In genomic region chr7:117790251-117790650, GRCh38 we compare ENCODE assay signal across 23 cellular contexts.
DNase-seq lines count a peak whose midpoint lies in the region; ATAC-seq, FAIRE-seq and TF ChIP-seq lines count a peak whose summit lies in the region.
"Had no signal": no experiment of that assay in that cellular context is flagged by ENCODE, and none has a peak within 500 bp of the region (broad histone marks: within the 10 kb centered on the region; RNA-seq: fewer than 3 reads in every experiment).

No MANE protein-coding gene starts in this region.

- no peaks in the 10 kb centered on the region for H3K27me3 ChIP-seq in K562 (ENCODE audit: control insufficient read depth in 2 of 2, insufficient read depth in 2 of 2, low read length in 2 of 2)
- H3K27me3 ChIP-seq: BE2C had no signal

- peaks cover 1% of the 10 kb centered on the region for H3K27me3 Mint-ChIP-seq in glutamatergic neuron (ENCODE audit: unreplicated experiment)
- H3K27me3 Mint-ChIP-seq: CD4-positive, CD25-positive, alpha-beta regulatory T cell; CD8-positive, alpha-beta memory T cell had no signal

- TF ChIP-seq EP300 in K562 (IDR thresholded peaks at IDR 0.05; ENCODE audit: low read length): no peak

- no peak for TF ChIP-seq POLR2A in K562 (conservative IDR thresholded peaks at IDR 0.05)

- H3K9me3 ChIP-seq in K562 (replicated peaks; ENCODE audit: control insufficient read depth, insufficient read depth, low read depth, low read length): no peaks in the 10 kb centered on the region
- H3K9me3 ChIP-seq: BE2C had no signal

- peaks cover 15 to 35% of the 10 kb centered on the region in 2 experiments; a peak in 4 of 5 replicates for H3K4me1 ChIP-seq in K562 (replicated peaks in 1 of 2; ENCODE audit: control insufficient read depth in 2 of 2, insufficient read depth in 2 of 2, low read length in 2 of 2)
- H3K4me1 ChIP-seq: BE2C had no signal

- TF ChIP-seq CTCF in K562 (IDR thresholded peaks at IDR 0.05 in 2 of 3, conservative IDR thresholded peaks at IDR 0.05 in 1 of 3; ENCODE audit: insufficient read depth in 2 of 3, low read depth in 1 of 3, low read length in 3 of 3) (no peak), glutamatergic neuron (IDR thresholded peaks at IDR 0.05; ENCODE audit: partially characterized antibody, unreplicated experiment) (no peak)

- H3K9me1 ChIP-seq in K562 (ENCODE audit: control insufficient read depth, insufficient read depth, low read length): no peaks in the 10 kb centered on the region

- H3K36me3 ChIP-seq in K562 (ENCODE audit: control insufficient read depth, insufficient read depth, low read length): no peaks in the 10 kb centered on the region
- H3K36me3 ChIP-seq: BE2C had no signal

- H2AFZ ChIP-seq in K562 (ENCODE audit: low read depth, low read length): peak overlapping the region; percentile 40; the same call in 1 of the 2 replicates
- H2AFZ ChIP-seq: GM23338 had no signal

- CTCF ChIA-PET in K562 (lab: Yijun Ruan, JAX; ENCODE audit: low intra/inter-chr PET ratio): no interaction called here

- intact Hi-C loops in K562 (cut with micrococcal nuclease): loop anchor here (10.0 kb wide), 1 partner anchor 835 kb away; the partner anchor contains the start of gene ST7
- intact Hi-C loops in cardiac septum (cut with DNase I): no loop called here

- H3K4me3 Mint-ChIP-seq in glutamatergic neuron (ENCODE audit: unreplicated experiment): no peak overlapping the region
- H3K4me3 Mint-ChIP-seq: CD4-positive, CD25-positive, alpha-beta regulatory T cell; CD8-positive, alpha-beta memory T cell; GM23338; IgD-negative memory B cell had no signal

- WGBS in K562 (ENCODE audit: insufficient coverage, low coverage, missing lambda C conversion rate): 46% methylated on average over 2 of the region's 2 CpGs

- no peak overlapping the region for H3K4me2 ChIP-seq in K562 (ENCODE audit: insufficient read depth, low read length)
- H3K4me2 ChIP-seq: GM23338 had no signal

- DNase-seq in NCI-H69 (lab: John Stamatoyannopoulos, UW) (peak; percentile 14), K562 (ENCODE audit: extremely low read depth in 1 of 4, low spot score in 3 of 4) (no peak), glutamatergic neuron (no peak), HuH-7.5 (ENCODE audit: low spot score) (no peak), cardiac septum (ENCODE audit: low spot score) (no peak)
- DNase-seq in activated T-cell treated with anti-CD3 and anti-CD28 coated beads, Interleukin-2, amount 50 U/mL, for 1 hour: no peak
- DNase-seq: ACHN; BE2C; CD4-positive, CD25-positive, alpha-beta regulatory T cell; CD8-positive, alpha-beta memory T cell; COR-L47; DMS 273 treated with DMSO at 0.1 percent for 48 hours; DMS53; DND-41; EL; HCEC 1CT had no signal

- no peak for ATAC-seq in K562
- ATAC-seq: GM23338 had no signal

- H3K27ac ChIP-seq in K562 (ENCODE audit: extremely low read depth, low read depth, low read length): no peak overlapping the region

- H3K4me3 ChIP-seq in K562: no peak overlapping the region
- H3K4me3 ChIP-seq: GM23338 had no signal

- H3K9me3 Mint-ChIP-seq in glutamatergic neuron (ENCODE audit: unreplicated experiment): peaks cover 3% of the 10 kb centered on the region
- H3K9me3 Mint-ChIP-seq: GM23338 had no signal

- no peak for FAIRE-seq in K562 (lab: Jason Lieb, UNC)
- FAIRE-seq: A204.1, G401.6, GM12891, H54, HTR-8/SVneo had no signal

- H3K9ac ChIP-seq in K562 (ENCODE audit: insufficient read depth in 1 of 2, low read depth in 2 of 2, low read length in 2 of 2): no peak overlapping the region

- H4K20me1 ChIP-seq in K562 (replicated peaks; ENCODE audit: control insufficient read depth, insufficient read depth, low read length): no peaks in the 10 kb centered on the region

- TF ChIP-seq RAD21 in K562 (CRISPR knock-in tag; conservative IDR thresholded peaks at IDR 0.05 in 1 of 2, IDR thresholded peaks at IDR 0.05 in 1 of 2): no peak

- H3K27ac Mint-ChIP-seq in glutamatergic neuron (ENCODE audit: unreplicated experiment): peak overlapping the region; percentile 62
- H3K27ac Mint-ChIP-seq: CD4-positive, CD25-positive, alpha-beta regulatory T cell; CD8-positive, alpha-beta memory T cell; GM23338; IgD-negative memory B cell had no signal

- POLR2A ChIA-PET in K562 (lab: Yijun Ruan, JAX): no interaction called here

- BruUV-seq in K562 (replicated peaks; lab: Mats Ljungman, UMichigan): no TSS peak

- H3K79me2 ChIP-seq in K562 (ENCODE audit: control insufficient read depth, insufficient read depth, low read length): no peaks in the 10 kb centered on the region

- in situ Hi-C loops in K562 (cut with MboI): no loop called here

- no peaks in the 10 kb centered on the region for H3K36me3 Mint-ChIP-seq in glutamatergic neuron (ENCODE audit: unreplicated experiment)
- H3K36me3 Mint-ChIP-seq: CD4-positive, CD25-positive, alpha-beta regulatory T cell; CD8-positive, alpha-beta memory T cell; IgD-negative memory B cell had no signal

- peaks cover 19% of the 10 kb centered on the region for H3K4me1 Mint-ChIP-seq in glutamatergic neuron (ENCODE audit: low read depth, unreplicated experiment)
- H3K4me1 Mint-ChIP-seq: CD4-positive, CD25-positive, alpha-beta regulatory T cell had no signal

TF ChIP-seq in K562, 482 proteins besides CTCF, POLR2A, EP300 and RAD21:
- TF ChIP-seq ZBTB33 (CRISPR knock-in tag; IDR thresholded peaks at IDR 0.05): no peak
- TF ChIP-seq SMAD1 (IDR thresholded peaks at IDR 0.05; ENCODE audit: low read depth, low read length, partially characterized antibody): no peak
- TF ChIP-seq GATA2 (CRISPR knock-in tag; IDR thresholded peaks at IDR 0.05): no peak
- no peak for TF ChIP-seq CC2D1A (IDR thresholded peaks at IDR 0.05)
- TF ChIP-seq GABPB2 (CRISPR knock-in tag; conservative IDR thresholded peaks at IDR 0.05): no peak
